9 cellular contexts compared by ENCODE assay signal in genomic region chr10:133259603-133259992, GRCh38. TPM values are rescaled to one million over a fixed set of nuclear protein-coding genes. Genes with fewer than 3 reads are reported as not detected.
DNase-seq lines count a peak whose midpoint lies in the region; ATAC-seq and TF ChIP-seq lines count a peak whose summit lies in the region.
"Had no signal": no experiment of that assay in that cellular context is flagged by ENCODE, and none has a peak within 500 bp of the region (broad histone marks: within the 10 kb centered on the region; RNA-seq: fewer than 3 reads in every experiment).

No MANE protein-coding gene starts in this region.

- H3K27me3 Mint-ChIP-seq in activated T-cell treated with anti-CD3 and anti-CD28 coated beads, Interleukin-2, amount 50 U/mL, for 4 hours (ENCODE audit: low read depth) = no peaks in the 10 kb centered on the region
- peaks cover 2% of the 10 kb centered on the region for H3K27me3 Mint-ChIP-seq in activated CD4-positive, alpha-beta memory T cell treated with anti-CD3 and anti-CD28 coated beads for 36 hours

- H3K9me3 Mint-ChIP-seq in activated T-cell treated with anti-CD3 and anti-CD28 coated beads, Interleukin-2, amount 50 U/mL, for 4 hours = no peaks in the 10 kb centered on the region
- no peaks in the 10 kb centered on the region for H3K9me3 Mint-ChIP-seq in activated CD4-positive, alpha-beta memory T cell treated with anti-CD3 and anti-CD28 coated beads for 36 hours

- no peak for TF ChIP-seq CTCF in tibial nerve (IDR thresholded peaks at IDR 0.05)
- TF ChIP-seq CTCF in omental fat pad (IDR thresholded peaks at IDR 0.05) = no peak

- no peak for TF ChIP-seq EP300 in tibial nerve (IDR thresholded peaks at IDR 0.05)

- no peak for ATAC-seq in activated T-cell treated with anti-CD3 and anti-CD28 coated beads, Interleukin-2, amount 50 U/mL, for 4 hours
- ATAC-seq in HG02885 (IDR thresholded peaks at IDR 0.05; ENCODE audit: poor library complexity, unreplicated experiment) (no peak), omental fat pad (ENCODE audit: low FRiP score) (no peak)

- CTCF ChIA-PET in activated CD4-positive, alpha-beta memory T cell treated with anti-CD3 and anti-CD28 coated beads for 36 hours (lab: Charles Lee) = interaction anchor here (1.2 to 3.5 kb wide), 5 partner anchors 16 to 116 kb away, joined by 5 to 28 read pairs (median 11); partner anchors contain the start of gene ADAM8

- H3K27ac ChIP-seq in layer of hippocampus (ENCODE audit: low read depth, low read length) (peak overlapping the region; percentile 30), tibial nerve (peak overlapping the region; percentile 2 to 94 (median 72))

- WGBS in tibial nerve, 2 donors = 65 to 66% methylated on average over 11 to 12 of the region's 12 CpGs

- no peak overlapping the region for H3K4me3 ChIP-seq in tibial nerve

- H3K36me3 Mint-ChIP-seq in activated T-cell treated with anti-CD3 and anti-CD28 coated beads, Interleukin-2, amount 50 U/mL, for 4 hours (ENCODE audit: insufficient read depth) = no peaks in the 10 kb centered on the region
- H3K36me3 Mint-ChIP-seq in activated CD4-positive, alpha-beta memory T cell treated with anti-CD3 and anti-CD28 coated beads for 36 hours = peaks cover 10% of the 10 kb centered on the region

- peak overlapping the region; percentile 43 for H3K4me3 Mint-ChIP-seq in activated T-cell treated with anti-CD3 and anti-CD28 coated beads, Interleukin-2, amount 50 U/mL, for 4 hours
- H3K4me3 Mint-ChIP-seq in activated CD4-positive, alpha-beta memory T cell treated with anti-CD3 and anti-CD28 coated beads for 36 hours = peak overlapping the region; percentile 65

- H3K36me3 ChIP-seq in tibial nerve = no peaks in the 10 kb centered on the region

- POLR2A ChIA-PET in activated CD4-positive, alpha-beta memory T cell treated with anti-CD3 and anti-CD28 coated beads for 36 hours (lab: Charles Lee) = interaction anchor here (0.7 to 3.0 kb wide), 5 partner anchors 12 to 131 kb away, joined by 3 to 61 read pairs (median 4); partner anchors contain the start of gene ADAM8

- H3K4me1 ChIP-seq in tibial nerve = peaks cover 0 to 61% (median 42%) of the 10 kb centered on the region in 4 donors

- peak overlapping the region; percentile 89 for H3K27ac Mint-ChIP-seq in activated CD4-positive, alpha-beta memory T cell treated with anti-CD3 and anti-CD28 coated beads for 36 hours

- peaks cover 61% of the 10 kb centered on the region for H3K4me1 Mint-ChIP-seq in activated T-cell treated with anti-CD3 and anti-CD28 coated beads, Interleukin-2, amount 50 U/mL, for 4 hours (ENCODE audit: low read depth)
- H3K4me1 Mint-ChIP-seq in activated CD4-positive, alpha-beta memory T cell treated with anti-CD3 and anti-CD28 coated beads for 36 hours (ENCODE audit: low read depth) = peaks cover 64% of the 10 kb centered on the region

- intact Hi-C loops in activated CD4-positive, alpha-beta memory T cell treated with anti-CD3 and anti-CD28 coated beads for 36 hours (cut with micrococcal nuclease) = loop anchor here (1.0 to 5.0 kb wide), 2 partner anchors 16 to 297 kb away; no protein-coding TSS in a partner anchor

- TF ChIP-seq POLR2A in tibial nerve (IDR thresholded peaks at IDR 0.05) = peak in 1 of 2 donors; percentile 32

- no peak for DNase-seq in activated T-cell treated with anti-CD3 and anti-CD28 coated beads, Interleukin-2, amount 50 U/mL, for 4 hours
- no peak for DNase-seq in activated T-cell treated with anti-CD3 and anti-CD28 coated beads, Interleukin-2, amount 50 U/mL, for 48 hours
- no peak for DNase-seq in activated CD4-positive, alpha-beta memory T cell treated with anti-CD3 and anti-CD28 coated beads for 36 hours
- DNase-seq in tibial nerve (ENCODE audit: low spot score in 2 of 2) (no peak), omental fat pad (ENCODE audit: low spot score) (no peak), NK-92 (lab: John Stamatoyannopoulos, UW; ENCODE audit: unreplicated experiment) (no peak)
- DNase-seq: NCI-H2171 had no signal

- H3K27me3 ChIP-seq in layer of hippocampus (ENCODE audit: control insufficient read depth, insufficient read depth, low read length) (no peaks in the 10 kb centered on the region), tibial nerve (no peaks in the 10 kb centered on the region)

- H3K9me3 ChIP-seq in tibial nerve = no peaks in the 10 kb centered on the region

RNA-seq across cellular contexts. Expression of gene ADAM8, which starts 17.1 kb away (rescaled TPM):
- total RNA-seq in activated T-cell treated with anti-CD3 and anti-CD28 coated beads, Interleukin-2, amount 50 U/mL, for 4 hours = 10 to 100 TPM; 62.8 to 72.7 (median 70.7) TPM
- total RNA-seq in activated CD4-positive, alpha-beta memory T cell treated with anti-CD3 and anti-CD28 coated beads for 36 hours = 100 to 1,000 TPM; 160 to 165 TPM
- total RNA-seq in tibial nerve (10 to 100 TPM in 1 of 4 donors, 1 to 10 TPM in 3; 2.7 to 11.3 (median 6.4) TPM), omental fat pad (10 to 100 TPM in 2 of 4 donors, 1 to 10 TPM in 2; 3.9 to 53.9 (median 8.4) TPM)

RNA-seq across cellular contexts. Expression of gene VENTX, which starts 21.9 kb away (rescaled TPM):
- total RNA-seq in activated T-cell treated with anti-CD3 and anti-CD28 coated beads, Interleukin-2, amount 50 U/mL, for 4 hours = not detected
- under 1 TPM; 0.07 to 0.12 TPM for total RNA-seq in activated CD4-positive, alpha-beta memory T cell treated with anti-CD3 and anti-CD28 coated beads for 36 hours
- total RNA-seq in tibial nerve (10 to 100 TPM in 1 of 4 donors, 1 to 10 TPM in 3; 2.5 to 10.5 (median 4.9) TPM), omental fat pad (1 to 10 TPM in 2 of 4 donors, under 1 TPM in 2; 0.32 to 6.0 (median 2.4) TPM)

RNA-seq across cellular contexts. Expression of gene UTF1, which starts 29.6 kb away (rescaled TPM):
- total RNA-seq in activated T-cell treated with anti-CD3 and anti-CD28 coated beads, Interleukin-2, amount 50 U/mL, for 4 hours = under 1 TPM in 1 of 3 donors, not detected in 2; 0.25 TPM
- total RNA-seq in activated CD4-positive, alpha-beta memory T cell treated with anti-CD3 and anti-CD28 coated beads for 36 hours = not detected
- total RNA-seq in tibial nerve (not detected), omental fat pad (not detected)

RNA-seq across cellular contexts. Expression of gene TUBGCP2, which starts 49.1 kb away (rescaled TPM):
- total RNA-seq in activated T-cell treated with anti-CD3 and anti-CD28 coated beads, Interleukin-2, amount 50 U/mL, for 4 hours = 10 to 100 TPM; 59.6 to 67.9 (median 62.6) TPM
- 10 to 100 TPM; 54.5 to 59.1 TPM for total RNA-seq in activated CD4-positive, alpha-beta memory T cell treated with anti-CD3 and anti-CD28 coated beads for 36 hours
- total RNA-seq in tibial nerve = 10 to 100 TPM; 35.8 to 73.5 (median 45.7) TPM
- 10 to 100 TPM; 29.0 to 44.5 (median 36.3) TPM for total RNA-seq in omental fat pad

RNA-seq across cellular contexts. Expression of gene ZNF511, which starts 49.1 kb away (rescaled TPM):
- 100 to 1,000 TPM in 1 of 3 donors, 10 to 100 TPM in 2; 84.4 to 117 (median 97.3) TPM for total RNA-seq in activated T-cell treated with anti-CD3 and anti-CD28 coated beads, Interleukin-2, amount 50 U/mL, for 4 hours
- total RNA-seq in activated CD4-positive, alpha-beta memory T cell treated with anti-CD3 and anti-CD28 coated beads for 36 hours = 10 to 100 TPM; 48.7 to 51.5 TPM
- 10 to 100 TPM; 29.3 to 44.8 (median 35.0) TPM for total RNA-seq in tibial nerve
- 10 to 100 TPM; 19.3 to 40.2 (median 23.3) TPM for total RNA-seq in omental fat pad
